1 cellular context compared by ENCODE assay signal in the genomic region with DNA sequence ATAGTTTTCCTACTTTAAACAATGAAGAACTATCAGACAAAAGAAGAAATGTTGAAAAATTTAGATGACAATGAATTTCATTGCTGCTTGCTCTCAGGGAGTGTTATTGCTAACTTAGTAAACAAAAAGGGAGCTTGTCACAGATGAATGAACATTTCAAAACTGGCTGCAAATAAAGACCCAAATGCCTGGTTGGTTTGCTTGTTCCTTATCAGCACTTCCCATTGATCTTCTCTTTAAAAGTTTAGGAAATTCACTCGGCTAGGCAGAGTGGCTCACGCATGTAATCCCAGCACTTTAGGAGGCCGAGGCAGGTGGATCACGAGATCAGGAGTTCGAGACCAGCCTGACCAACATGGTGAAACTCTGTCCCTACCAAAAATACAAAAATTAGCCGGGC.
TF ChIP-seq lines count a peak whose summit lies in the region.

No MANE protein-coding gene starts in this region.

TF ChIP-seq in HepG2, 621 proteins besides CTCF, POLR2A, EP300 and RAD21 (continued from another document):
- TF ChIP-seq, protein P1, sequence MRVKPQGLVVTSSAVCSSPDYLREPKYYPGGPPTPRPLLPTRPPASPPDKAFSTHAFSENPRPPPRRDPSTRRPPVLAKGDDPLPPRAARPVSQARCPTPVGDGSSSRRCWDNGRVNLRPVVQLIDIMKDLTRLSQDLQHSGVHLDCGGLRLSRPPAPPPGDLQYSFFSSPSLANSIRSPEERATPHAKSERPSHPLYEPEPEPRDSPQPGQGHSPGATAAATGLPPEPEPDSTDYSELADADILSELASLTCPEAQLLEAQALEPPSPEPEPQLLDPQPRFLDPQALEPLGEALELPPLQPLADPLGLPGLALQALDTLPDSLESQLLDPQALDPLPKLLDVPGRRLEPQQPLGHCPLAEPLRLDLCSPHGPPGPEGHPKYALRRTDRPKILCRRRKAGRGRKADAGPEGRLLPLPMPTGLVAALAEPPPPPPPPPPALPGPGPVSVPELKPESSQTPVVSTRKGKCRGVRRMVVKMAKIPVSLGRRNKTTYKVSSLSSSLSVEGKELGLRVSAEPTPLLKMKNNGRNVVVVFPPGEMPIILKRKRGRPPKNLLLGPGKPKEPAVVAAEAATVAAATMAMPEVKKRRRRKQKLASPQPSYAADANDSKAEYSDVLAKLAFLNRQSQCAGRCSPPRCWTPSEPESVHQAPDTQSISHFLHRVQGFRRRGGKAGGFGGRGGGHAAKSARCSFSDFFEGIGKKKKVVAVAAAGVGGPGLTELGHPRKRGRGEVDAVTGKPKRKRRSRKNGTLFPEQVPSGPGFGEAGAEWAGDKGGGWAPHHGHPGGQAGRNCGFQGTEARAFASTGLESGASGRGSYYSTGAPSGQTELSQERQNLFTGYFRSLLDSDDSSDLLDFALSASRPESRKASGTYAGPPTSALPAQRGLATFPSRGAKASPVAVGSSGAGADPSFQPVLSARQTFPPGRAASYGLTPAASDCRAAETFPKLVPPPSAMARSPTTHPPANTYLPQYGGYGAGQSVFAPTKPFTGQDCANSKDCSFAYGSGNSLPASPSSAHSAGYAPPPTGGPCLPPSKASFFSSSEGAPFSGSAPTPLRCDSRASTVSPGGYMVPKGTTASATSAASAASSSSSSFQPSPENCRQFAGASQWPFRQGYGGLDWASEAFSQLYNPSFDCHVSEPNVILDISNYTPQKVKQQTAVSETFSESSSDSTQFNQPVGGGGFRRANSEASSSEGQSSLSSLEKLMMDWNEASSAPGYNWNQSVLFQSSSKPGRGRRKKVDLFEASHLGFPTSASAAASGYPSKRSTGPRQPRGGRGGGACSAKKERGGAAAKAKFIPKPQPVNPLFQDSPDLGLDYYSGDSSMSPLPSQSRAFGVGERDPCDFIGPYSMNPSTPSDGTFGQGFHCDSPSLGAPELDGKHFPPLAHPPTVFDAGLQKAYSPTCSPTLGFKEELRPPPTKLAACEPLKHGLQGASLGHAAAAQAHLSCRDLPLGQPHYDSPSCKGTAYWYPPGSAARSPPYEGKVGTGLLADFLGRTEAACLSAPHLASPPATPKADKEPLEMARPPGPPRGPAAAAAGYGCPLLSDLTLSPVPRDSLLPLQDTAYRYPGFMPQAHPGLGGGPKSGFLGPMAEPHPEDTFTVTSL (CRISPR knock-in tag; IDR thresholded peaks at IDR 0.05; ENCODE audit: borderline replicate concordance) = no peak
- no peak for TF ChIP-seq ZBTB21 (CRISPR knock-in tag; IDR thresholded peaks at IDR 0.05)
- TF ChIP-seq, protein P2, sequence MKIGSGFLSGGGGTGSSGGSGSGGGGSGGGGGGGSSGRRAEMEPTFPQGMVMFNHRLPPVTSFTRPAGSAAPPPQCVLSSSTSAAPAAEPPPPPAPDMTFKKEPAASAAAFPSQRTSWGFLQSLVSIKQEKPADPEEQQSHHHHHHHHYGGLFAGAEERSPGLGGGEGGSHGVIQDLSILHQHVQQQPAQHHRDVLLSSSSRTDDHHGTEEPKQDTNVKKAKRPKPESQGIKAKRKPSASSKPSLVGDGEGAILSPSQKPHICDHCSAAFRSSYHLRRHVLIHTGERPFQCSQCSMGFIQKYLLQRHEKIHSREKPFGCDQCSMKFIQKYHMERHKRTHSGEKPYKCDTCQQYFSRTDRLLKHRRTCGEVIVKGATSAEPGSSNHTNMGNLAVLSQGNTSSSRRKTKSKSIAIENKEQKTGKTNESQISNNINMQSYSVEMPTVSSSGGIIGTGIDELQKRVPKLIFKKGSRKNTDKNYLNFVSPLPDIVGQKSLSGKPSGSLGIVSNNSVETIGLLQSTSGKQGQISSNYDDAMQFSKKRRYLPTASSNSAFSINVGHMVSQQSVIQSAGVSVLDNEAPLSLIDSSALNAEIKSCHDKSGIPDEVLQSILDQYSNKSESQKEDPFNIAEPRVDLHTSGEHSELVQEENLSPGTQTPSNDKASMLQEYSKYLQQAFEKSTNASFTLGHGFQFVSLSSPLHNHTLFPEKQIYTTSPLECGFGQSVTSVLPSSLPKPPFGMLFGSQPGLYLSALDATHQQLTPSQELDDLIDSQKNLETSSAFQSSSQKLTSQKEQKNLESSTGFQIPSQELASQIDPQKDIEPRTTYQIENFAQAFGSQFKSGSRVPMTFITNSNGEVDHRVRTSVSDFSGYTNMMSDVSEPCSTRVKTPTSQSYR (CRISPR knock-in tag; IDR thresholded peaks at IDR 0.05; ENCODE audit: borderline replicate concordance) = no peak
- no peak for TF ChIP-seq ZNF552 (CRISPR knock-in tag; IDR thresholded peaks at IDR 0.05; ENCODE audit: borderline replicate concordance)
- no peak for TF ChIP-seq RAD51 (IDR thresholded peaks at IDR 0.05; ENCODE audit: borderline replicate concordance)
- no peak for TF ChIP-seq MED13 (CRISPR knock-in tag; IDR thresholded peaks at IDR 0.05)
- TF ChIP-seq, protein P3, sequence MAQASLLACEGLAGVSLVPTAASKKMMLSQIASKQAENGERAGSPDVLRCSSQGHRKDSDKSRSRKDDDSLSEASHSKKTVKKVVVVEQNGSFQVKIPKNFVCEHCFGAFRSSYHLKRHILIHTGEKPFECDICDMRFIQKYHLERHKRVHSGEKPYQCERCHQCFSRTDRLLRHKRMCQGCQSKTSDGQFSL (CRISPR knock-in tag; IDR thresholded peaks at IDR 0.05) = no peak
- TF ChIP-seq ZNF839 (CRISPR knock-in tag; IDR thresholded peaks at IDR 0.05; ENCODE audit: borderline replicate concordance) = no peak
- no peak for TF ChIP-seq KDM5B (CRISPR knock-in tag; IDR thresholded peaks at IDR 0.05; ENCODE audit: borderline replicate concordance)
